16 cellular contexts compared by ENCODE assay signal in genomic region chr19:956747-957451, GRCh38. TPM values are rescaled to one million over a fixed set of nuclear protein-coding genes. Genes with fewer than 3 reads are reported as not detected.
DNase-seq lines count a peak whose midpoint lies in the region; ATAC-seq, FAIRE-seq and TF ChIP-seq lines count a peak whose summit lies in the region.
"Had no signal": no experiment of that assay in that cellular context is flagged by ENCODE, and none has a peak within 500 bp of the region (broad histone marks: within the 10 kb centered on the region; RNA-seq: fewer than 3 reads in every experiment).

No MANE protein-coding gene starts in this region.

- no peaks in the 10 kb centered on the region for H3K36me3 ChIP-seq in kidney (ENCODE audit: control insufficient read depth in 1 of 2, insufficient read depth in 2 of 2, low read length in 2 of 2)

- CTCF ChIA-PET in WTC11 (lab: Charles Lee) = interaction anchor here (0.6 to 2.0 kb wide), 9 partner anchors 10 to 314 kb away, joined by 3 to 11 read pairs (median 3); no protein-coding TSS in a partner anchor

- H3K4me1 Mint-ChIP-seq in WTC11 = peaks cover 35% of the 10 kb centered on the region
- H3K4me1 Mint-ChIP-seq in stimulated activated effector memory CD8-positive, alpha-beta T cell treated with anti-CD3 and anti-CD28 coated beads, Interleukin-12 subunit alpha, Interleukin-12 subunit beta, amount 100 ng/mL, for 72 hours = peaks cover 18% of the 10 kb centered on the region

- H3K27ac ChIP-seq in kidney (ENCODE audit: low read depth in 2 of 2, low read length in 2 of 2) = peak overlapping the region; percentile 80 to 87
- H3K27ac ChIP-seq: dorsolateral prefrontal cortex had no signal

- DNase-seq in 8988T = peak; percentile 83
- DNase-seq in GM04504 (ENCODE audit: low read depth) = peak; percentile 28
- DNase-seq in WTC11 (ENCODE audit: low spot score) = peak; percentile 45
- peak; percentile 79 for DNase-seq in kidney
- no peak for DNase-seq in NCI-H82 treated with DMSO at 0.1 percent for 48 hours (lab: John Stamatoyannopoulos, UW; ENCODE audit: unreplicated experiment)
- no peak for DNase-seq in CD1c-positive myeloid dendritic cell (ENCODE audit: extremely low spot score)
- no peak for DNase-seq in stimulated activated effector memory CD8-positive, alpha-beta T cell treated with anti-CD3 and anti-CD28 coated beads, Interleukin-12 subunit alpha, Interleukin-12 subunit beta, amount 100 ng/mL, for 72 hours (ENCODE audit: low spot score in 2 of 2)
- DNase-seq: activated CD8-positive, alpha-beta memory T cell treated with anti-CD3 and anti-CD28 coated beads, Interleukin-2, amount 50 U/mL, for 4 hours; AML-193; dorsolateral prefrontal cortex; stimulated activated CD4-positive, alpha-beta T cell treated with anti-CD3 and anti-CD28 coated beads, Interleukin-2, amount 100 ng/mL, for 24 hours had no signal

- no peak overlapping the region for H3K9ac ChIP-seq in kidney (ENCODE audit: low read length in 2 of 2)

- H3K36me3 Mint-ChIP-seq in WTC11 = peaks cover 2% of the 10 kb centered on the region; the same call in 1 of the 2 replicates
- peaks cover 14% of the 10 kb centered on the region for H3K36me3 Mint-ChIP-seq in stimulated activated effector memory CD8-positive, alpha-beta T cell treated with anti-CD3 and anti-CD28 coated beads, Interleukin-12 subunit alpha, Interleukin-12 subunit beta, amount 100 ng/mL, for 72 hours
- H3K36me3 Mint-ChIP-seq: activated naive CD8-positive, alpha-beta T cell had no signal

- no peak overlapping the region for H3K4me3 Mint-ChIP-seq in WTC11
- H3K4me3 Mint-ChIP-seq in stimulated activated effector memory CD8-positive, alpha-beta T cell treated with anti-CD3 and anti-CD28 coated beads, Interleukin-12 subunit alpha, Interleukin-12 subunit beta, amount 100 ng/mL, for 72 hours = no peak overlapping the region
- H3K4me3 Mint-ChIP-seq: activated naive CD8-positive, alpha-beta T cell had no signal

- ATAC-seq in WTC11 (no peak), HG02642 (IDR thresholded peaks at IDR 0.05; ENCODE audit: poor library complexity, unreplicated experiment) (no peak)
- no peak for ATAC-seq in stimulated activated effector memory CD8-positive, alpha-beta T cell treated with anti-CD3 and anti-CD28 coated beads, Interleukin-12 subunit alpha, Interleukin-12 subunit beta, amount 100 ng/mL, for 72 hours
- ATAC-seq: Right ventricle myocardium inferior had no signal

- intact Hi-C loops in kidney (cut with DNase I) = no loop called here

- peak overlapping the region; percentile 90 for H3K27ac Mint-ChIP-seq in WTC11
- H3K27ac Mint-ChIP-seq in stimulated activated effector memory CD8-positive, alpha-beta T cell treated with anti-CD3 and anti-CD28 coated beads, Interleukin-12 subunit alpha, Interleukin-12 subunit beta, amount 100 ng/mL, for 72 hours = no peak overlapping the region
- H3K27ac Mint-ChIP-seq: activated naive CD8-positive, alpha-beta T cell had no signal

- peaks cover 12 to 38% of the 10 kb centered on the region in 2 donors for H3K4me1 ChIP-seq in kidney (ENCODE audit: control insufficient read depth in 1 of 2, insufficient read depth in 1 of 2, low read depth in 1 of 2, low read length in 2 of 2)

- FAIRE-seq in kidney (lab: Jason Lieb, UNC) = no peak

- H3K27me3 Mint-ChIP-seq in WTC11 (ENCODE audit: low read depth) = no peaks in the 10 kb centered on the region
- H3K27me3 Mint-ChIP-seq: activated naive CD8-positive, alpha-beta T cell had no signal

- no peak overlapping the region for H3K4me3 ChIP-seq in kidney (ENCODE audit: low read length in 2 of 2)
- H3K4me3 ChIP-seq: dorsolateral prefrontal cortex had no signal

- no peaks in the 10 kb centered on the region for H3K9me3 ChIP-seq in kidney (ENCODE audit: control insufficient read depth in 1 of 2, low read length in 2 of 2)

- H3K9me3 Mint-ChIP-seq in WTC11 = no peaks in the 10 kb centered on the region
- H3K9me3 Mint-ChIP-seq in stimulated activated effector memory CD8-positive, alpha-beta T cell treated with anti-CD3 and anti-CD28 coated beads, Interleukin-12 subunit alpha, Interleukin-12 subunit beta, amount 100 ng/mL, for 72 hours = no peaks in the 10 kb centered on the region

- no peak for TF ChIP-seq CTCF in WTC11 (IDR thresholded peaks at IDR 0.05)
- TF ChIP-seq CTCF in kidney (IDR thresholded peaks at IDR 0.05; ENCODE audit: borderline replicate concordance, extremely low read depth, insufficient read depth) = no peak

- POLR2A ChIA-PET in WTC11 (lab: Charles Lee) = no interaction called here

TF ChIP-seq in WTC11, 78 proteins besides CTCF, POLR2A, EP300 and RAD21:
- TF ChIP-seq, protein P1, sequence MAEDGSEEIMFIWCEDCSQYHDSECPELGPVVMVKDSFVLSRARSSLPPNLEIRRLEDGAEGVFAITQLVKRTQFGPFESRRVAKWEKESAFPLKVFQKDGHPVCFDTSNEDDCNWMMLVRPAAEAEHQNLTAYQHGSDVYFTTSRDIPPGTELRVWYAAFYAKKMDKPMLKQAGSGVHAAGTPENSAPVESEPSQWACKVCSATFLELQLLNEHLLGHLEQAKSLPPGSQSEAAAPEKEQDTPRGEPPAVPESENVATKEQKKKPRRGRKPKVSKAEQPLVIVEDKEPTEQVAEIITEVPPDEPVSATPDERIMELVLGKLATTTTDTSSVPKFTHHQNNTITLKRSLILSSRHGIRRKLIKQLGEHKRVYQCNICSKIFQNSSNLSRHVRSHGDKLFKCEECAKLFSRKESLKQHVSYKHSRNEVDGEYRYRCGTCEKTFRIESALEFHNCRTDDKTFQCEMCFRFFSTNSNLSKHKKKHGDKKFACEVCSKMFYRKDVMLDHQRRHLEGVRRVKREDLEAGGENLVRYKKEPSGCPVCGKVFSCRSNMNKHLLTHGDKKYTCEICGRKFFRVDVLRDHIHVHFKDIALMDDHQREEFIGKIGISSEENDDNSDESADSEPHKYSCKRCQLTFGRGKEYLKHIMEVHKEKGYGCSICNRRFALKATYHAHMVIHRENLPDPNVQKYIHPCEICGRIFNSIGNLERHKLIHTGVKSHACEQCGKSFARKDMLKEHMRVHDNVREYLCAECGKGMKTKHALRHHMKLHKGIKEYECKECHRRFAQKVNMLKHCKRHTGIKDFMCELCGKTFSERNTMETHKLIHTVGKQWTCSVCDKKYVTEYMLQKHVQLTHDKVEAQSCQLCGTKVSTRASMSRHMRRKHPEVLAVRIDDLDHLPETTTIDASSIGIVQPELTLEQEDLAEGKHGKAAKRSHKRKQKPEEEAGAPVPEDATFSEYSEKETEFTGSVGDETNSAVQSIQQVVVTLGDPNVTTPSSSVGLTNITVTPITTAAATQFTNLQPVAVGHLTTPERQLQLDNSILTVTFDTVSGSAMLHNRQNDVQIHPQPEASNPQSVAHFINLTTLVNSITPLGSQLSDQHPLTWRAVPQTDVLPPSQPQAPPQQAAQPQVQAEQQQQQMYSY (CRISPR knock-in tag; IDR thresholded peaks at IDR 0.05) = no peak
- TF ChIP-seq GTF2I (CRISPR knock-in tag; conservative IDR thresholded peaks at IDR 0.05) (peak; percentile 67; the same call in 1 of the 2 replicates), ZNF121 (CRISPR knock-in tag; IDR thresholded peaks at IDR 0.05) (peak; percentile 31; the same call in 1 of the 2 replicates), USF1 (CRISPR knock-in tag; IDR thresholded peaks at IDR 0.05) (no peak), USF2 (CRISPR knock-in tag; IDR thresholded peaks at IDR 0.05) (no peak)

RNA-seq across cellular contexts. Expression of gene WDR18, which starts 27.2 kb away (rescaled TPM):
- total RNA-seq in WTC11 (2021) = 140 to 147 TPM (median 146 TPM) in 3 replicates
- 40.3 TPM for total RNA-seq in kidney
- polyA plus RNA-seq in kidney (ENCODE audit: insufficient read depth, low read depth, low replicate concordance) = 77.2 TPM

RNA-seq across cellular contexts. Expression of gene ARID3A, which starts 31.1 kb away (rescaled TPM):
- total RNA-seq in WTC11 (2021) (102 to 116 TPM (median 113 TPM) in 3 replicates), kidney (16.9 TPM)
- 5.6 TPM for polyA plus RNA-seq in kidney (ENCODE audit: insufficient read depth, low read depth, low replicate concordance)

RNA-seq across cellular contexts. Expression of gene KISS1R, which starts 39.8 kb away (rescaled TPM):
- total RNA-seq in WTC11 (2021) (2.9 to 4.4 TPM (median 3.6 TPM) in 3 replicates), kidney (0.69 TPM)
- not detected for polyA plus RNA-seq in kidney (ENCODE audit: insufficient read depth, low read depth, low replicate concordance)
- total RNA-seq: NCI-H460, Right ventricle myocardium inferior had no signal

RNA-seq across cellular contexts. Expression of gene GRIN3B, which starts 43.3 kb away (rescaled TPM):
- total RNA-seq in WTC11 (2021) (1.9 to 2.5 TPM (median 2.4 TPM) in 3 replicates), kidney (0.44 TPM)
- polyA plus RNA-seq in kidney (ENCODE audit: insufficient read depth, low read depth, low replicate concordance) = 0.15 TPM
- total RNA-seq: lower leg skin, NCI-H460 had no signal

RNA-seq across cellular contexts. Expression of gene R3HDM4, which starts 43.9 kb away (rescaled TPM):
- 85.5 to 99.5 TPM (median 88.3 TPM) in 3 replicates for total RNA-seq in WTC11 (2021)
- total RNA-seq in kidney = 71.4 TPM
- polyA plus RNA-seq in kidney (ENCODE audit: insufficient read depth, low read depth, low replicate concordance) = 47.4 TPM

Comparison
In these comparisons a context has a peak if more than half of its experiments do, and no peak if none do; other contexts are left out.
1. DNase-seq: peak in 8988T (single experiment), GM04504 (single experiment), WTC11 (single experiment) and kidney (single experiment); none in NCI-H82 treated with DMSO at 0.1 percent for 48 hours (single experiment), CD1c-positive myeloid dendritic cell (single experiment) and stimulated activated effector memory CD8-positive, alpha-beta T cell treated with anti-CD3 and anti-CD28 coated beads, Interleukin-12 subunit alpha, Interleukin-12 subunit beta, amount 100 ng/mL, for 72 hours (0 of 2).